ENCODE assay signal across 11 cellular contexts in the genomic region with DNA sequence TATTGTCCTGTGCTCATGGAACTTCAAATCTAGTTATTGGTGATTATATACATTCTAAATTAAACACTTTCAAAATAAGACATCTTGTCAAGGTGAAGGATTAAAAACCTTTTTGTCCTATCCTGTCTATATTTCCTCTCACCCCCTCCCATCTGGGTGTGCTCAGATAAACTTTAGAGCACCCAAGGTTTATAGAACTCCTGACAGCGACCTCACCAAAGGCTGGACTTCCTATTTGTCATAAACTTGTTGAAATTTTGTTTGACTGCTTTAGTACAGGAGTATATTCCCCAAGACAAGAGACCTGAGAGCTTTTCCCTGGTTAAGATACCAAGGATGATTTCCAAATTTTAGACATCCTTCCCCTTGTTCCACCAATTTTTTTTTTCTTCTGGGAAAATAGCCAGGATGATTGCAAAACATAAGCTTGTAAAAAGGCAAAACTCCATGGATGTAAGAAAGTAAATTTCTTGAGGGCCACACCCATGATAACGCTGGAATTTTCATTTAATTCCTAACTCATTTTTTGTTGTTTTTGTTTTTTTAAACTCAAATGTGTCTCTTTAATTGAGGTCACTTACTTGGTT. TPM values are rescaled to one million over a fixed set of nuclear protein-coding genes. Genes with fewer than 3 reads are reported as not detected.
A peak's percentile ranks its signal among the peaks of the same experiment; 100 is the strongest.
DNase-seq lines count a peak whose midpoint lies in the region; ATAC-seq and TF ChIP-seq lines count a peak whose summit lies in the region.
"Had no signal": no experiment of that assay in that cellular context is flagged by ENCODE, and none has a peak within 500 bp of the region (broad histone marks: within the 10 kb centered on the region; RNA-seq: fewer than 3 reads in every experiment).

No MANE protein-coding gene starts in this region.

- H3K4me3 Mint-ChIP-seq in endothelial cell (ENCODE audit: unreplicated experiment) (no peak overlapping the region), glutamatergic neuron (ENCODE audit: unreplicated experiment) (no peak overlapping the region)
- H3K4me3 Mint-ChIP-seq: stimulated activated naive CD8-positive, alpha-beta T cell treated with anti-CD3 and anti-CD28 coated beads, Interleukin-15, amount 100 ng/mL, for 72 hours had no signal

- H4K20me1 ChIP-seq in Loucy (ENCODE audit: insufficient read depth, low read length, poor library complexity, severe bottlenecking), result no peaks in the 10 kb centered on the region

- H3K36me3 Mint-ChIP-seq in endothelial cell (ENCODE audit: low read depth, unreplicated experiment), result no peaks in the 10 kb centered on the region
- H3K36me3 Mint-ChIP-seq in glutamatergic neuron (ENCODE audit: unreplicated experiment), result no peaks in the 10 kb centered on the region

- DNase-seq in AG10803 (ENCODE audit: low read depth), result peak; percentile 87
- no peak for DNase-seq in endothelial cell (ENCODE audit: low spot score)
- no peak for DNase-seq in effector CD8-positive, alpha-beta T cell (lab: John Stamatoyannopoulos, UW)
- DNase-seq in glutamatergic neuron, result no peak
- no peak for DNase-seq in DMS53 treated with DMSO at 0.1 percent for 48 hours (lab: John Stamatoyannopoulos, UW; ENCODE audit: unreplicated experiment)
- DNase-seq: cerebellar nuclear complex; kidney; stimulated activated naive CD8-positive, alpha-beta T cell treated with anti-CD3 and anti-CD28 coated beads, Interleukin-15, amount 100 ng/mL, for 72 hours had no signal

- TF ChIP-seq CTCF in AG10803 (conservative IDR thresholded peaks at IDR 0.05; ENCODE audit: low read length) (no peak), Loucy (conservative IDR thresholded peaks at IDR 0.05; ENCODE audit: low read length) (no peak), endothelial cell (IDR thresholded peaks at IDR 0.05; ENCODE audit: unreplicated experiment) (no peak), glutamatergic neuron (IDR thresholded peaks at IDR 0.05; ENCODE audit: partially characterized antibody, unreplicated experiment) (no peak)

- H3K27me3 ChIP-seq in Loucy (ENCODE audit: insufficient read depth, low read length, poor library complexity, severe bottlenecking), result no peaks in the 10 kb centered on the region
- no peaks in the 10 kb centered on the region for H3K27me3 ChIP-seq in muscle layer of duodenum (ENCODE audit: low read depth, low read length)

- no peak for ATAC-seq in HG03378 (IDR thresholded peaks at IDR 0.05; ENCODE audit: unreplicated experiment)
- ATAC-seq: stimulated activated naive CD8-positive, alpha-beta T cell treated with anti-CD3 and anti-CD28 coated beads, Interleukin-15, amount 100 ng/mL, for 72 hours had no signal

- peak overlapping the region; percentile 44 for H3K9ac ChIP-seq in Loucy (ENCODE audit: low read depth, low read length, poor library complexity, severe bottlenecking)

- H3K36me3 ChIP-seq in Loucy (ENCODE audit: insufficient read depth, low read length) (no peaks in the 10 kb centered on the region), muscle layer of duodenum (ENCODE audit: control insufficient read depth in 1 of 2, insufficient read depth in 2 of 2, low read length in 2 of 2) (peaks cover 0 to 4% of the 10 kb centered on the region in 2 donors)

- peaks cover 9% of the 10 kb centered on the region; the same call in 1 of the 2 replicates for H3F3A ChIP-seq in Loucy (ENCODE audit: low read depth)

- no peak overlapping the region for H3K4me3 ChIP-seq in AG10803 (ENCODE audit: low read length)
- peak overlapping the region; percentile 52 for H3K4me3 ChIP-seq in Loucy (ENCODE audit: low read length, poor library complexity, severe bottlenecking)
- H3K4me3 ChIP-seq in muscle layer of duodenum (ENCODE audit: low read depth in 1 of 2, low read length in 2 of 2), result no peak overlapping the region

- no peaks in the 10 kb centered on the region for H3K9me2 ChIP-seq in Loucy (replicated peaks; ENCODE audit: low read depth, low read length)

- H3K4me2 ChIP-seq in Loucy (ENCODE audit: low read depth, low read length, poor library complexity, severe bottlenecking), result peak overlapping the region; percentile 76

- H3K27ac Mint-ChIP-seq in endothelial cell (ENCODE audit: unreplicated experiment) (peak overlapping the region; percentile 80), glutamatergic neuron (ENCODE audit: unreplicated experiment) (no peak overlapping the region)
- H3K27ac Mint-ChIP-seq: stimulated activated naive CD8-positive, alpha-beta T cell treated with anti-CD3 and anti-CD28 coated beads, Interleukin-15, amount 100 ng/mL, for 72 hours had no signal

- H3K4me1 ChIP-seq in Loucy (ENCODE audit: insufficient read depth, low read length, poor library complexity, severe bottlenecking) (peaks cover 42% of the 10 kb centered on the region), muscle layer of duodenum (ENCODE audit: control insufficient read depth in 1 of 2, insufficient read depth in 2 of 2, low read length in 2 of 2) (no peaks in the 10 kb centered on the region)

- no peaks in the 10 kb centered on the region for H3K9me3 Mint-ChIP-seq in endothelial cell (ENCODE audit: unreplicated experiment)
- H3K9me3 Mint-ChIP-seq in glutamatergic neuron (ENCODE audit: unreplicated experiment), result no peaks in the 10 kb centered on the region
- H3K9me3 Mint-ChIP-seq: stimulated activated naive CD8-positive, alpha-beta T cell treated with anti-CD3 and anti-CD28 coated beads, Interleukin-15, amount 100 ng/mL, for 72 hours had no signal

- H3K27me3 Mint-ChIP-seq in endothelial cell (ENCODE audit: unreplicated experiment) (peaks cover 3% of the 10 kb centered on the region), glutamatergic neuron (ENCODE audit: unreplicated experiment) (no peaks in the 10 kb centered on the region)
- H3K27me3 Mint-ChIP-seq: stimulated activated naive CD8-positive, alpha-beta T cell treated with anti-CD3 and anti-CD28 coated beads, Interleukin-15, amount 100 ng/mL, for 72 hours had no signal

- no peaks in the 10 kb centered on the region for H3K9me3 ChIP-seq in Loucy (ENCODE audit: insufficient read depth, low read depth, low read length)
- no peaks in the 10 kb centered on the region for H3K9me3 ChIP-seq in muscle layer of duodenum (ENCODE audit: control insufficient read depth in 1 of 2, low read length in 2 of 2)

- no peak overlapping the region for H2AFZ ChIP-seq in Loucy (ENCODE audit: low read length)

- peak overlapping the region; percentile 36 for H3K27ac ChIP-seq in muscle layer of duodenum (ENCODE audit: low read length)

- H3K4me1 Mint-ChIP-seq in endothelial cell (ENCODE audit: unreplicated experiment), result peaks cover 64% of the 10 kb centered on the region
- no peaks in the 10 kb centered on the region for H3K4me1 Mint-ChIP-seq in glutamatergic neuron (ENCODE audit: low read depth, unreplicated experiment)

- peaks cover 20% of the 10 kb centered on the region for H3K79me2 ChIP-seq in Loucy (ENCODE audit: insufficient read depth, low read length)

RNA-seq across cellular contexts. Expression of gene CARMIL1, which starts 33.0 kb away (rescaled TPM):
- total RNA-seq in endothelial cell (ENCODE audit: unreplicated experiment), result 32.5 TPM
- 4.8 TPM for total RNA-seq in glutamatergic neuron (ENCODE audit: unreplicated experiment)
